In genomic region chr17:50865060-50865867, GRCh38 we compare ENCODE assay signal across 1 cellular context.
A peak's percentile ranks its signal among the peaks of the same experiment; 100 is the strongest.
TF ChIP-seq lines count a peak whose summit lies in the region.

No MANE protein-coding gene starts in this region.

TF ChIP-seq in HEK293, 187 proteins besides CTCF, POLR2A, EP300 and RAD21 (continued from another document and continues in another):
- no peak for TF ChIP-seq AEBP2 (tag by site-specific recombination; IDR thresholded peaks at IDR 0.05; ENCODE audit: borderline replicate concordance)
- no peak for TF ChIP-seq ZNF214 (tag by site-specific recombination; IDR thresholded peaks at IDR 0.05; ENCODE audit: borderline replicate concordance)
- no peak for TF ChIP-seq ZNF548 (tag by site-specific recombination; IDR thresholded peaks at IDR 0.05)
- TF ChIP-seq HOXC10 (CRISPR knock-in tag; IDR thresholded peaks at IDR 0.05) = no peak; the same call in 1 of the 2 replicates
- no peak for TF ChIP-seq ZNF530 (tag by site-specific recombination; IDR thresholded peaks at IDR 0.05; ENCODE audit: low read depth)
- no peak for TF ChIP-seq ZNF544 (tag by site-specific recombination; IDR thresholded peaks at IDR 0.05)
- TF ChIP-seq PRDM2 (tag by site-specific recombination; IDR thresholded peaks at IDR 0.05; ENCODE audit: borderline replicate concordance) = no peak
- TF ChIP-seq KLF16 (tag by site-specific recombination; IDR thresholded peaks at IDR 0.05) = no peak
- TF ChIP-seq ZNF335 (tag by site-specific recombination; conservative IDR thresholded peaks at IDR 0.05) = peak; percentile 53; the same call in 1 of the 2 replicates
- TF ChIP-seq ZNF416 (tag by site-specific recombination; IDR thresholded peaks at IDR 0.05) = no peak
- TF ChIP-seq ZNF488 (tag by site-specific recombination; IDR thresholded peaks at IDR 0.05) = no peak
- TF ChIP-seq ZIC2 (tag by site-specific recombination; IDR thresholded peaks at IDR 0.05) = no peak
- 0 out of 2 replicates have a peak, but pooled peaks have one; percentile 27 for TF ChIP-seq ZNF324 (tag by site-specific recombination; IDR thresholded peaks at IDR 0.05)
- peak; percentile 31 for TF ChIP-seq ZXDB (tag by site-specific recombination; IDR thresholded peaks at IDR 0.05)
- TF ChIP-seq ZNF239 (tag by site-specific recombination; IDR thresholded peaks at IDR 0.05) = no peak
- no peak for TF ChIP-seq ZNF24 (tag by site-specific recombination; IDR thresholded peaks at IDR 0.05)
- TF ChIP-seq ZNF449 (tag by site-specific recombination; IDR thresholded peaks at IDR 0.05) = 0 out of 2 replicates have a peak, but pooled peaks have one; percentile 14
- no peak for TF ChIP-seq ZNF792 (tag by site-specific recombination; IDR thresholded peaks at IDR 0.05)
- no peak; the same call in 1 of the 2 replicates for TF ChIP-seq SP3 (tag by site-specific recombination; IDR thresholded peaks at IDR 0.05)
- no peak for TF ChIP-seq ZNF274 (IDR thresholded peaks at IDR 0.05; ENCODE audit: low read length)
- no peak for TF ChIP-seq ZNF274 (tag by site-specific recombination; IDR thresholded peaks at IDR 0.05; ENCODE audit: borderline replicate concordance)
- no peak for TF ChIP-seq ZNF558 (tag by site-specific recombination; IDR thresholded peaks at IDR 0.05)
- no peak; the same call in 1 of the 2 replicates for TF ChIP-seq ZNF391 (tag by site-specific recombination; IDR thresholded peaks at IDR 0.05; ENCODE audit: borderline replicate concordance, low read depth)
- no peak for TF ChIP-seq ZNF26 (tag by site-specific recombination; IDR thresholded peaks at IDR 0.05)
- TF ChIP-seq ZBTB1 (tag by site-specific recombination; IDR thresholded peaks at IDR 0.05) = no peak
- no peak for TF ChIP-seq ZFP3 (tag by site-specific recombination; IDR thresholded peaks at IDR 0.05; ENCODE audit: low read depth)
- TF ChIP-seq ZNF518A (tag by site-specific recombination; conservative IDR thresholded peaks at IDR 0.05; ENCODE audit: low read depth) = no peak
- TF ChIP-seq ZNF624 (tag by site-specific recombination; IDR thresholded peaks at IDR 0.05) = no peak
- TF ChIP-seq ZNF155 (tag by site-specific recombination; IDR thresholded peaks at IDR 0.05) = no peak
- no peak for TF ChIP-seq PRDM4 (tag by site-specific recombination; IDR thresholded peaks at IDR 0.05)
- no peak for TF ChIP-seq ZNF707 (tag by site-specific recombination; IDR thresholded peaks at IDR 0.05)
- no peak for TF ChIP-seq ZNF19 (tag by site-specific recombination; IDR thresholded peaks at IDR 0.05; ENCODE audit: low read depth)
- TF ChIP-seq ATF2 (tag by site-specific recombination; IDR thresholded peaks at IDR 0.05; ENCODE audit: low read depth) = no peak
- no peak for TF ChIP-seq ZNF404 (tag by site-specific recombination; IDR thresholded peaks at IDR 0.05)
- no peak for TF ChIP-seq ZNF791 (tag by site-specific recombination; IDR thresholded peaks at IDR 0.05)
- no peak for TF ChIP-seq ZNF768 (tag by site-specific recombination; IDR thresholded peaks at IDR 0.05)
- no peak for TF ChIP-seq PRDM1 (tag by site-specific recombination; IDR thresholded peaks at IDR 0.05)
- no peak for TF ChIP-seq ZNF175 (tag by site-specific recombination; IDR thresholded peaks at IDR 0.05)
- TF ChIP-seq ZNF221 (tag by site-specific recombination; IDR thresholded peaks at IDR 0.05; ENCODE audit: borderline replicate concordance) = no peak
- no peak for TF ChIP-seq ZFP37 (tag by site-specific recombination; IDR thresholded peaks at IDR 0.05)
- TF ChIP-seq ZFP69B (tag by site-specific recombination; IDR thresholded peaks at IDR 0.05) = no peak
- no peak for TF ChIP-seq ZNF777 (tag by site-specific recombination; IDR thresholded peaks at IDR 0.05; ENCODE audit: borderline replicate concordance)
